1 cellular context compared by ENCODE assay signal in genomic region chr1:921011-921837, GRCh38.
TF ChIP-seq lines count a peak whose summit lies in the region.

No MANE protein-coding gene starts in this region.

TF ChIP-seq in K562, 482 proteins besides CTCF, POLR2A, EP300 and RAD21 (continued from another document and continues in another):
- TF ChIP-seq TFAM (CRISPR knock-in tag; conservative IDR thresholded peaks at IDR 0.05) (no peak), GABPB1 (CRISPR knock-in tag; IDR thresholded peaks at IDR 0.05) (no peak), RBM39 (optimal IDR thresholded peaks at IDR 0.05; ENCODE audit: low read depth, low read length) (no peak), COPS2 (conservative IDR thresholded peaks at IDR 0.05) (no peak), POLR2AphosphoS5 (IDR thresholded peaks at IDR 0.05; ENCODE audit: control insufficient read depth, insufficient read depth, low read depth, low read length) (no peak), MITF (IDR thresholded peaks at IDR 0.05) (0 out of 2 replicates have a peak, but pooled peaks have one; percentile 6), ZNF583 (CRISPR knock-in tag; IDR thresholded peaks at IDR 0.05) (no peak), CEBPZ (IDR thresholded peaks at IDR 0.05; ENCODE audit: borderline replicate concordance, low read depth, low read length) (no peak), SNRNP70 (optimal IDR thresholded peaks at IDR 0.05; ENCODE audit: low read depth, low read length) (no peak), ZNF695 (CRISPR knock-in tag; IDR thresholded peaks at IDR 0.05) (no peak), ETV1 (tag; conservative IDR thresholded peaks at IDR 0.05; ENCODE audit: low read depth) (peak; percentile 9; the same call in 1 of the 2 replicates), ZNF76 (CRISPR knock-in tag; IDR thresholded peaks at IDR 0.05; ENCODE audit: borderline replicate concordance) (no peak), LEF1 (IDR thresholded peaks at IDR 0.05) (peak; percentile 23; the same call in 1 of the 2 replicates), PHB2 (IDR thresholded peaks at IDR 0.05; ENCODE audit: low read depth) (no peak), SRF (CRISPR knock-in tag; IDR thresholded peaks at IDR 0.05) (no peak; a peak in 1 of 4 replicates), ZBTB49 (CRISPR knock-in tag; IDR thresholded peaks at IDR 0.05; ENCODE audit: borderline replicate concordance) (no peak), NR4A1 (CRISPR knock-in tag; IDR thresholded peaks at IDR 0.05) (no peak), NR4A1 (tag; IDR thresholded peaks at IDR 0.05) (no peak), NFRKB (IDR thresholded peaks at IDR 0.05; ENCODE audit: low read depth) (no peak), CCAR2 (IDR thresholded peaks at IDR 0.05; ENCODE audit: low read depth, low read length) (no peak), ELF1 (tag; IDR thresholded peaks at IDR 0.05) (no peak), HMG20A (CRISPR knock-in tag; conservative IDR thresholded peaks at IDR 0.05) (no peak), SRSF1 (IDR thresholded peaks at IDR 0.05; ENCODE audit: low read depth, low read length) (no peak), ZFP1 (CRISPR knock-in tag; IDR thresholded peaks at IDR 0.05) (no peak), SAFB2 (IDR thresholded peaks at IDR 0.05; ENCODE audit: borderline replicate concordance, low read depth, low read length, severe bottlenecking) (no peak), STAG1 (CRISPR knock-in tag; IDR thresholded peaks at IDR 0.05; ENCODE audit: borderline replicate concordance) (no peak), PRDM10 (IDR thresholded peaks at IDR 0.05; ENCODE audit: partially characterized antibody) (peak; percentile 44), FOXM1 (IDR thresholded peaks at IDR 0.05; ENCODE audit: low read depth) (peak; percentile 77), FOXM1 (CRISPR knock-in tag; IDR thresholded peaks at IDR 0.05; ENCODE audit: low read depth) (no peak), IRF2 (CRISPR knock-in tag; IDR thresholded peaks at IDR 0.05) (no peak), RBM14 (IDR thresholded peaks at IDR 0.05; ENCODE audit: borderline replicate concordance, insufficient read depth, low read depth, low read length) (no peak), NFE2 (IDR thresholded peaks at IDR 0.05; ENCODE audit: low read depth) (0 out of 2 replicates have a peak, but pooled peaks have one; percentile 3), GTF2E2 (tag; IDR thresholded peaks at IDR 0.05) (no peak), MECOM (CRISPR knock-in tag; IDR thresholded peaks at IDR 0.05) (no peak), ATF6 (CRISPR knock-in tag; IDR thresholded peaks at IDR 0.05) (no peak; the same call in 1 of the 2 replicates), POU5F1 (IDR thresholded peaks at IDR 0.05; ENCODE audit: borderline replicate concordance, low read depth, low read length, partially characterized antibody) (no peak), BHLHE40 (IDR thresholded peaks at IDR 0.05; ENCODE audit: low read length) (peak; percentile 55), CEBPG (CRISPR knock-in tag; IDR thresholded peaks at IDR 0.05) (no peak), CEBPG (tag; conservative IDR thresholded peaks at IDR 0.05 in 1 of 2, IDR thresholded peaks at IDR 0.05 in 1 of 2) (no peak), KLF6 (CRISPR knock-in tag; IDR thresholded peaks at IDR 0.05; ENCODE audit: borderline replicate concordance) (no peak), FUS (optimal IDR thresholded peaks at IDR 0.05; ENCODE audit: low read depth, low read length) (no peak), ZNF77 (CRISPR knock-in tag; IDR thresholded peaks at IDR 0.05) (no peak)
- TF ChIP-seq, protein P1, sequence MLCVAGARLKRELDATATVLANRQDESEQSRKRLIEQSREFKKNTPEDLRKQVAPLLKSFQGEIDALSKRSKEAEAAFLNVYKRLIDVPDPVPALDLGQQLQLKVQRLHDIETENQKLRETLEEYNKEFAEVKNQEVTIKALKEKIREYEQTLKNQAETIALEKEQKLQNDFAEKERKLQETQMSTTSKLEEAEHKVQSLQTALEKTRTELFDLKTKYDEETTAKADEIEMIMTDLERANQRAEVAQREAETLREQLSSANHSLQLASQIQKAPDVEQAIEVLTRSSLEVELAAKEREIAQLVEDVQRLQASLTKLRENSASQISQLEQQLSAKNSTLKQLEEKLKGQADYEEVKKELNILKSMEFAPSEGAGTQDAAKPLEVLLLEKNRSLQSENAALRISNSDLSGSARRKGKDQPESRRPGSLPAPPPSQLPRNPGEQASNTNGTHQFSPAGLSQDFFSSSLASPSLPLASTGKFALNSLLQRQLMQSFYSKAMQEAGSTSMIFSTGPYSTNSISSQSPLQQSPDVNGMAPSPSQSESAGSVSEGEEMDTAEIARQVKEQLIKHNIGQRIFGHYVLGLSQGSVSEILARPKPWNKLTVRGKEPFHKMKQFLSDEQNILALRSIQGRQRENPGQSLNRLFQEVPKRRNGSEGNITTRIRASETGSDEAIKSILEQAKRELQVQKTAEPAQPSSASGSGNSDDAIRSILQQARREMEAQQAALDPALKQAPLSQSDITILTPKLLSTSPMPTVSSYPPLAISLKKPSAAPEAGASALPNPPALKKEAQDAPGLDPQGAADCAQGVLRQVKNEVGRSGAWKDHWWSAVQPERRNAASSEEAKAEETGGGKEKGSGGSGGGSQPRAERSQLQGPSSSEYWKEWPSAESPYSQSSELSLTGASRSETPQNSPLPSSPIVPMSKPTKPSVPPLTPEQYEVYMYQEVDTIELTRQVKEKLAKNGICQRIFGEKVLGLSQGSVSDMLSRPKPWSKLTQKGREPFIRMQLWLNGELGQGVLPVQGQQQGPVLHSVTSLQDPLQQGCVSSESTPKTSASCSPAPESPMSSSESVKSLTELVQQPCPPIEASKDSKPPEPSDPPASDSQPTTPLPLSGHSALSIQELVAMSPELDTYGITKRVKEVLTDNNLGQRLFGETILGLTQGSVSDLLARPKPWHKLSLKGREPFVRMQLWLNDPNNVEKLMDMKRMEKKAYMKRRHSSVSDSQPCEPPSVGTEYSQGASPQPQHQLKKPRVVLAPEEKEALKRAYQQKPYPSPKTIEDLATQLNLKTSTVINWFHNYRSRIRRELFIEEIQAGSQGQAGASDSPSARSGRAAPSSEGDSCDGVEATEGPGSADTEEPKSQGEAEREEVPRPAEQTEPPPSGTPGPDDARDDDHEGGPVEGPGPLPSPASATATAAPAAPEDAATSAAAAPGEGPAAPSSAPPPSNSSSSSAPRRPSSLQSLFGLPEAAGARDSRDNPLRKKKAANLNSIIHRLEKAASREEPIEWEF (CRISPR knock-in tag; IDR thresholded peaks at IDR 0.05), result no peak
- TF ChIP-seq, protein P2, sequence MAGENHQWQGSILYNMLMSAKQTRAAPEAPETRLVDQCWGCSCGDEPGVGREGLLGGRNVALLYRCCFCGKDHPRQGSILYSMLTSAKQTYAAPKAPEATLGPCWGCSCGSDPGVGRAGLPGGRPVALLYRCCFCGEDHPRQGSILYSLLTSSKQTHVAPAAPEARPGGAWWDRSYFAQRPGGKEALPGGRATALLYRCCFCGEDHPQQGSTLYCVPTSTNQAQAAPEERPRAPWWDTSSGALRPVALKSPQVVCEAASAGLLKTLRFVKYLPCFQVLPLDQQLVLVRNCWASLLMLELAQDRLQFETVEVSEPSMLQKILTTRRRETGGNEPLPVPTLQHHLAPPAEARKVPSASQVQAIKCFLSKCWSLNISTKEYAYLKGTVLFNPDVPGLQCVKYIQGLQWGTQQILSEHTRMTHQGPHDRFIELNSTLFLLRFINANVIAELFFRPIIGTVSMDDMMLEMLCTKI (IDR thresholded peaks at IDR 0.05; ENCODE audit: partially characterized antibody), result no peak
- TF ChIP-seq, protein P3, sequence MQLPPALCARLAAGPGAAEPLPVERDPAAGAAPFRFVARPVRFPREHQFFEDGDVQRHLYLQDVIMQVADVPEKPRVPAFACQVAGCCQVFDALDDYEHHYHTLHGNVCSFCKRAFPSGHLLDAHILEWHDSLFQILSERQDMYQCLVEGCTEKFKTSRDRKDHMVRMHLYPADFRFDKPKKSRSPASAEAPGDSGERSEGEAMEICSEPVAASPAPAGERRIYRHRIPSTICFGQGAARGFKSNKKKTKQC (CRISPR knock-in tag; IDR thresholded peaks at IDR 0.05), result no peak
